In the genomic region with DNA sequence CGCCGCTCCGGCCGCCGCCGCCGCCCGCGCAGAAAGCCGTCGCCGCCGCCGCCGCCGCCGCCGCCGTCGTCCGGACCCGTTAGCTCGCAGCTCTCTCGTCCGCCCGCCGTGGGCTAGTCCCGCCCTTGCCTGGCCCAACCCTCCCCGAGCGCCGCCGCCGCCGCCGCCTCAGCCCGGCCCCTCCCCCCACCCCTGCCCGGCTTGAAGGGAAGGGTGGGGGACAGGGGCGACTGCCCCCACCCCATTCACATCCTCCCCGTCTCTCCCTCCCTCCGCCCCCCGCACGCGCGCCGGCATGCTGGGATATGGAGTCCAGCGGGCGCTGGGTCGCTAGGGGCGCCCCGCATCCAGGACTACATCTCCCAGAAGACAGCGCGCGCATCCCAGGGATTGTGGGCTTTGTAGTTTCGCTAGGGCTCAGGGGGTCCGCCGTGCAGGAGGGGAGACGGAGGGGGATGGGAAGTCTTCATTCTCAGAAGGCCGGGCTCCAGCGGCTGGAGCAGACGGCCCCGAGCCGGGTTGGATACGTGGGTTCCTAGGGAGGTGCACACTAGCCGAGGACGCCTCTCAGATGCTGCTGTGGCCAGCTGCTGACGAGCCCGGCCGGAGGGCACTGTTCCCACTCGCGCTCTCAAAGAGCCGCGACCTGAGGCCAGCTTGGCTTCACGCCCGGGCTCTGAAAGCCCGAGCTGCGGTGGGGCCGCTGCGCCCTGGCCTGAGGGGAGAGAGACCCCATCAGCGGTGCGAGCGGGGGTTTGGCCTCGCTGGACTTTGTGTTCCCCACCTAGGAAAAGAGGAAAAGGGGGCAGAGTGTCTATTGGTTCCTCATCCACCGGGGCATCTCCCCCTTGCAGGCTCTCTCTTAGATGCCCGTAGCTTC, we compare ENCODE assay signal across 8 cellular contexts. TPM values are rescaled to one million over a fixed set of nuclear protein-coding genes. Genes with fewer than 3 reads are reported as not detected.
DNase-seq lines count a peak whose midpoint lies in the region; ATAC-seq and TF ChIP-seq lines count a peak whose summit lies in the region.

A gene with protein sequence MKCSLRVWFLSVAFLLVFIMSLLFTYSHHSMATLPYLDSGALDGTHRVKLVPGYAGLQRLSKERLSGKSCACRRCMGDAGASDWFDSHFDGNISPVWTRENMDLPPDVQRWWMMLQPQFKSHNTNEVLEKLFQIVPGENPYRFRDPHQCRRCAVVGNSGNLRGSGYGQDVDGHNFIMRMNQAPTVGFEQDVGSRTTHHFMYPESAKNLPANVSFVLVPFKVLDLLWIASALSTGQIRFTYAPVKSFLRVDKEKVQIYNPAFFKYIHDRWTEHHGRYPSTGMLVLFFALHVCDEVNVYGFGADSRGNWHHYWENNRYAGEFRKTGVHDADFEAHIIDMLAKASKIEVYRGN (minus strand): TSS at position 118 of the 880 bp plus-strand sequence. CDS start 40,570 bp downstream, outside the sequence.

- H3K4me3 Mint-ChIP-seq in T-helper 1 cell treated with Interleukin-12 subunit alpha and Interleukin-12 subunit beta and Interleukin-4 antibody, amounts not matched to agents 30 μg/mL and 1 μg/mL, for 36 hours: peak within 1 kb of the TSS; percentile 97

- no peaks in the 10 kb centered on the region for H3K9me3 Mint-ChIP-seq in T-helper 1 cell treated with Interleukin-12 subunit alpha and Interleukin-12 subunit beta and Interleukin-4 antibody, amounts not matched to agents 30 μg/mL and 1 μg/mL, for 36 hours

- ATAC-seq in HG02678 (IDR thresholded peaks at IDR 0.05; ENCODE audit: unreplicated experiment) (peak; percentile 83), psoas muscle (peak; percentile 97 to 98 (median 98))

- no peaks in the 10 kb centered on the region for H3K9me3 ChIP-seq in left ventricle myocardium inferior (replicated peaks)
- no peaks in the 10 kb centered on the region for H3K9me3 ChIP-seq in psoas muscle

- peak within 1 kb of the TSS; percentile 88 for H3K27ac ChIP-seq in left ventricle myocardium inferior (replicated peaks)
- peak within 1 kb of the TSS; percentile 77 for H3K27ac ChIP-seq in psoas muscle
- H3K27ac ChIP-seq in urinary bladder (ENCODE audit: low read depth): no peak within 1 kb of the TSS

- peak within 1 kb of the TSS; percentile 90 for H3K4me3 ChIP-seq in left ventricle myocardium inferior
- peak within 1 kb of the TSS; percentile 91 for H3K4me3 ChIP-seq in psoas muscle
- H3K4me3 ChIP-seq in urinary bladder (ENCODE audit: low read depth, low read length): peak within 1 kb of the TSS; percentile 83

- WGBS in psoas muscle, 3 donors: 1 to 3% (median 1%) methylated on average over 38 to 82 of the region's 84 CpGs
- under 1% methylated on average over 73 of the region's 84 CpGs for WGBS in urinary bladder

- H3K27me3 ChIP-seq in left ventricle myocardium inferior (ENCODE audit: low read depth) (no peaks in the 10 kb centered on the region), psoas muscle (ENCODE audit: insufficient read depth in 3 of 3, low read length in 2 of 3) (no peaks in the 10 kb centered on the region)

- DNase-seq in NCI-H1417 treated with DMSO at 0.1 percent for 48 hours (lab: John Stamatoyannopoulos, UW) (peak; percentile 64), amniotic stem cell (lab: John Stamatoyannopoulos, UW) (peak; percentile 82), left ventricle myocardium inferior (peak; percentile 96), psoas muscle (peak; percentile 95 to 98)

- H3K27me3 Mint-ChIP-seq in T-helper 1 cell treated with Interleukin-12 subunit alpha and Interleukin-12 subunit beta and Interleukin-4 antibody, amounts not matched to agents 30 μg/mL and 1 μg/mL, for 36 hours (ENCODE audit: low read depth): no peaks in the 10 kb centered on the region

- peaks cover 9% of the 10 kb centered on the region for H3K36me3 Mint-ChIP-seq in T-helper 1 cell treated with Interleukin-12 subunit alpha and Interleukin-12 subunit beta and Interleukin-4 antibody, amounts not matched to agents 30 μg/mL and 1 μg/mL, for 36 hours (ENCODE audit: low read depth)

- peaks cover 49% of the 10 kb centered on the region for H3K4me1 ChIP-seq in left ventricle myocardium inferior
- H3K4me1 ChIP-seq in psoas muscle: peaks cover 37% of the 10 kb centered on the region
- no peaks in the 10 kb centered on the region for H3K4me1 ChIP-seq in urinary bladder (ENCODE audit: insufficient read depth)

- H3K27ac Mint-ChIP-seq in T-helper 1 cell treated with Interleukin-12 subunit alpha and Interleukin-12 subunit beta and Interleukin-4 antibody, amounts not matched to agents 30 μg/mL and 1 μg/mL, for 36 hours: peak within 1 kb of the TSS; percentile 88

- TF ChIP-seq CTCF in GM12872 (IDR thresholded peaks at IDR 0.05; ENCODE audit: insufficient read depth, low read depth, low read length) (0 out of 3 replicates have a peak, but pooled peaks have one; percentile 6), left ventricle myocardium inferior (IDR thresholded peaks at IDR 0.05; ENCODE audit: borderline replicate concordance) (no peak), psoas muscle (IDR thresholded peaks at IDR 0.05) (no peak)

- H3K36me3 ChIP-seq in left ventricle myocardium inferior (no peaks in the 10 kb centered on the region), psoas muscle (ENCODE audit: insufficient read depth in 1 of 2, low read depth in 1 of 2) (no peaks in the 10 kb centered on the region), urinary bladder (ENCODE audit: insufficient read depth) (no peaks in the 10 kb centered on the region)

- peaks cover 19% of the 10 kb centered on the region for H3K4me1 Mint-ChIP-seq in T-helper 1 cell treated with Interleukin-12 subunit alpha and Interleukin-12 subunit beta and Interleukin-4 antibody, amounts not matched to agents 30 μg/mL and 1 μg/mL, for 36 hours (ENCODE audit: low read depth)

- intact Hi-C loops in left ventricle myocardium inferior (cut with micrococcal nuclease) (loop anchor here (10.0 kb wide), 1 partner anchor 54 kb away; no protein-coding TSS in a partner anchor), psoas muscle (cut with DNase I) (loop anchor here in 1 of 2 donors (2.0 to 5.0 kb wide), 2 partner anchors 16 to 57 kb away; partner anchors contain the start of gene FCSK)

RNA-seq across cellular contexts. Expression of the gene that starts here (rescaled TPM):
- total RNA-seq in left ventricle myocardium inferior: 22.3 TPM
- 10 to 100 TPM; 16.8 to 33.0 (median 22.6) TPM for total RNA-seq in psoas muscle
- polyA plus RNA-seq in psoas muscle: 10 to 100 TPM in 1 of 3 donors, 1 to 10 TPM in 2; 7.0 to 19.8 (median 8.9) TPM
- 30.5 TPM for total RNA-seq in urinary bladder
- 19.3 TPM for polyA plus RNA-seq in urinary bladder
